ENCODE assay signal across 18 cellular contexts in the genomic region with DNA sequence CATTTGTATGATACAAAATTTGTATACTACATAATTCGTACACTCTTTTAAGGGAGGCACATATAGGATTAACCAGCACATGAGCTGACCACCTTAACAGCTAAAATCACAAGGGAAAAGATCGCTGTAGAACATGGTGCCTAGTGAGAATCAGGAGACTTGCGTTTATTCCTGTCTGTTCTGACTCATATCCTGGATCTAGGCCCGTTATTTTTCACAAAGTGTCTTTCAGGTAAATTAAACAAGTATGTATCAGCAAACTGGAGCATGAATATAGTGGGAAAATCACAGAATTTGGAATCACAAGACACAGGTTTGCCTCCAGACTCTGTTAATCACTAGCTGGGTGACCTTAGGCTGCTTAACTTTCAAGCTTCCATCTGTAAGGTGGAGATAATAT.
"Had no signal": no experiment of that assay in that cellular context is flagged by ENCODE, and none has a peak within 500 bp of the region (broad histone marks: within the 10 kb centered on the region; RNA-seq: fewer than 3 reads in every experiment).

No MANE protein-coding gene starts in this region.

- ATAC-seq: activated CD4-positive, CD25-positive, alpha-beta regulatory T cell treated with anti-CD3 and anti-CD28 coated beads, Interleukin-2, amount 50 U/mL, for 24 hours; activated T-helper 17 cell treated with anti-CD3 and anti-CD28 coated beads, Interleukin-2, amount 50 U/mL, for 72 hours; gastrocnemius medialis; heart right ventricle; left lung; naive thymus-derived CD8-positive, alpha-beta T cell had no signal

- H3K9me3 ChIP-seq: gastrocnemius medialis, heart right ventricle, left lung, right atrium auricular region, tibial nerve, vagina had no signal

- H3K4me3 ChIP-seq: cardiac muscle cell, gastrocnemius medialis, heart right ventricle, left lung, right atrium auricular region, skin epidermis, tibial nerve, vagina had no signal

- H3K27ac ChIP-seq: cardiac muscle cell, gastrocnemius medialis, heart right ventricle, left lung, right atrium auricular region, skin epidermis, tibial nerve, vagina had no signal

- H3K4me1 ChIP-seq: heart right ventricle, left lung, right atrium auricular region, tibial nerve, vagina had no signal

- H3K36me3 ChIP-seq: cardiac muscle cell, gastrocnemius medialis, heart right ventricle, left lung, right atrium auricular region, tibial nerve, vagina had no signal

- H3K27me3 ChIP-seq: cardiac muscle cell, gastrocnemius medialis, left lung, right atrium auricular region, tibial nerve, vagina had no signal

- DNase-seq: activated naive CD4-positive, alpha-beta T cell treated with Interleukin-2 at 50 U/mL for 16 hours; anterior cingulate cortex; gastrocnemius medialis; heart right ventricle; left lung; naive thymus-derived CD8-positive, alpha-beta T cell; posterior cingulate gyrus; stimulated activated CD4-positive, alpha-beta T cell treated with anti-CD3 and anti-CD28 coated beads, Interleukin-15, amount 100 ng/mL, for 24 hours; stimulated activated CD4-positive, alpha-beta T cell treated with anti-CD3 and anti-CD28 coated beads, Interleukin-4, amount 100 ng/mL, for 1 hour; stimulated activated naive CD4-positive, alpha-beta T cell; substantia nigra had no signal
